In genomic region chr10:70479161-70479531, GRCh38 we compare ENCODE assay signal across 9 cellular contexts. TPM values are rescaled to one million over a fixed set of nuclear protein-coding genes. Genes with fewer than 3 reads are reported as not detected.
DNase-seq lines count a peak whose midpoint lies in the region; ATAC-seq and TF ChIP-seq lines count a peak whose summit lies in the region.
"Had no signal": no experiment of that assay in that cellular context is flagged by ENCODE, and none has a peak within 500 bp of the region (broad histone marks: within the 10 kb centered on the region; RNA-seq: fewer than 3 reads in every experiment).

No MANE protein-coding gene starts in this region.

- peaks cover 53% of the 10 kb centered on the region for H3K4me1 Mint-ChIP-seq in activated T-cell treated with anti-CD3 and anti-CD28 coated beads, Interleukin-2, amount 50 U/mL, for 24 hours (ENCODE audit: low read depth)

- H3K27ac ChIP-seq in lung (ENCODE audit: low read depth in 1 of 2, low read length in 1 of 2) (peak overlapping the region; percentile 67 to 81), thyroid gland (peak overlapping the region; percentile 21 to 70 (median 24))
- H3K27ac ChIP-seq: neutrophil had no signal

- H3K27me3 ChIP-seq in lung (ENCODE audit: control insufficient read depth, insufficient read depth) (no peaks in the 10 kb centered on the region), thyroid gland (no peaks in the 10 kb centered on the region)

- H3K9me3 Mint-ChIP-seq in activated T-cell treated with anti-CD3 and anti-CD28 coated beads, Interleukin-2, amount 50 U/mL, for 24 hours: no peaks in the 10 kb centered on the region

- H3K36me3 Mint-ChIP-seq in activated T-cell treated with anti-CD3 and anti-CD28 coated beads, Interleukin-2, amount 50 U/mL, for 24 hours (ENCODE audit: low read depth): no peaks in the 10 kb centered on the region

- 32 to 33% methylated on average over 9 of the region's 9 CpGs for WGBS in lung, 2 donors
- 48 to 57% methylated on average over 8 of the region's 9 CpGs for WGBS in thyroid gland, 2 donors

- intact Hi-C loops in thyroid gland (cut with DNase I): no loop called here

- ATAC-seq in lung (ENCODE audit: insufficient read depth, low FRiP score) (no peak), GM18502 (IDR thresholded peaks at IDR 0.05; ENCODE audit: poor library complexity, unreplicated experiment) (no peak)

- DNase-seq in activated T-cell treated with anti-CD3 and anti-CD28 coated beads, Interleukin-2, amount 50 U/mL, for 24 hours: no peak
- DNase-seq in activated T-cell treated with anti-CD3 and anti-CD28 coated beads for 4 hours (no peak), astrocyte of the cerebellum (ENCODE audit: low read depth) (no peak), lung (ENCODE audit: low spot score) (no peak), thyroid gland (no peak), mucosa of gallbladder (ENCODE audit: low spot score) (no peak), NCI-H2107 treated with DMSO at 0.1 percent for 48 hours (lab: John Stamatoyannopoulos, UW; ENCODE audit: unreplicated experiment) (no peak)

- TF ChIP-seq POLR2A in thyroid gland (IDR thresholded peaks at IDR 0.05): no peak

- peak overlapping the region; percentile 69 for H3K4me3 Mint-ChIP-seq in activated T-cell treated with anti-CD3 and anti-CD28 coated beads, Interleukin-2, amount 50 U/mL, for 24 hours

- no peaks in the 10 kb centered on the region for H3K36me3 ChIP-seq in lung (ENCODE audit: control insufficient read depth in 2 of 2, insufficient read depth in 2 of 2, low read length in 2 of 2)
- H3K36me3 ChIP-seq in thyroid gland: no peaks in the 10 kb centered on the region
- H3K36me3 ChIP-seq: neutrophil had no signal

- H3K4me3 ChIP-seq in astrocyte of the cerebellum (ENCODE audit: low read depth, low read length) (peak overlapping the region; percentile 54), lung (peak overlapping the region; percentile 61), thyroid gland (replicated peaks in 1 of 3) (peak overlapping the region in 1 of 3 donors; percentile 45)

- H3K9me3 ChIP-seq in lung (ENCODE audit: control insufficient read depth in 2 of 2, insufficient read depth in 1 of 2, low read length in 1 of 2) (no peaks in the 10 kb centered on the region), thyroid gland (no peaks in the 10 kb centered on the region)
- H3K9me3 ChIP-seq: neutrophil had no signal

- in situ Hi-C loops in astrocyte of the cerebellum (cut with HindIII; ENCODE audit: low sequenced_read_pairs): no loop called here

- H3K27me3 Mint-ChIP-seq in activated T-cell treated with anti-CD3 and anti-CD28 coated beads, Interleukin-2, amount 50 U/mL, for 24 hours: peaks cover 48% of the 10 kb centered on the region

- no peak overlapping the region for H3K27ac Mint-ChIP-seq in activated T-cell treated with anti-CD3 and anti-CD28 coated beads, Interleukin-2, amount 50 U/mL, for 24 hours

- TF ChIP-seq CTCF in astrocyte of the cerebellum (IDR thresholded peaks at IDR 0.05; ENCODE audit: low read depth, low read length, missing control alignments) (peak; percentile 25), lung (IDR thresholded peaks at IDR 0.05; ENCODE audit: control extremely low read depth, extremely low read depth) (no peak), thyroid gland (IDR thresholded peaks at IDR 0.05) (no peak)

- H3K4me1 ChIP-seq in lung (ENCODE audit: control insufficient read depth in 2 of 2, insufficient read depth in 2 of 2, low read length in 2 of 2) (peaks cover 7 to 18% of the 10 kb centered on the region in 2 donors), thyroid gland (peaks cover 6 to 36% of the 10 kb centered on the region in 2 donors)

RNA-seq across cellular contexts. Expression of gene PALD1, which starts 0.6 kb away (rescaled TPM):
- total RNA-seq in lung: 10 to 100 TPM; 15.5 to 19.7 TPM
- polyA plus RNA-seq in lung: 10 to 100 TPM; 10.5 to 15.7 TPM
- 10 to 100 TPM; 10.7 to 28.2 (median 14.0) TPM for total RNA-seq in thyroid gland
- total RNA-seq in mucosa of gallbladder: 15.5 TPM

RNA-seq across cellular contexts. Expression of gene NODAL, which starts 37.7 kb away (rescaled TPM):
- not detected for total RNA-seq in lung
- polyA plus RNA-seq in lung: not detected
- not detected for total RNA-seq in thyroid gland
- 0.12 TPM for total RNA-seq in mucosa of gallbladder
